Comparison of ENCODE assay signal across 9 cellular contexts in genomic region chr4:11623726-11624037, GRCh38.
DNase-seq lines count a peak whose midpoint lies in the region; ATAC-seq, FAIRE-seq and TF ChIP-seq lines count a peak whose summit lies in the region.
"Had no signal": no experiment of that assay in that cellular context is flagged by ENCODE, and none has a peak within 500 bp of the region (broad histone marks: within the 10 kb centered on the region; RNA-seq: fewer than 3 reads in every experiment).

No MANE protein-coding gene starts in this region.

- DNase-seq in activated CD8-positive, alpha-beta T cell treated with anti-CD3 and anti-CD28 coated beads for 36 hours = peak; percentile 27
- DNase-seq in activated CD8-positive, alpha-beta T cell treated with anti-CD3 and anti-CD28 coated beads, Interleukin-2, amount 10 ng/mL, durations not matched to agents 7 days and 5 days = no peak
- no peak for DNase-seq in RWPE2 (ENCODE audit: low spot score)
- DNase-seq in left cardiac atrium = peak; percentile 20
- no peak for DNase-seq in spleen
- DNase-seq in activated CD4-positive, CD25-positive, alpha-beta regulatory T cell (lab: John Stamatoyannopoulos, UW) = no peak
- no peak for DNase-seq in HTR-8/SVneo (ENCODE audit: insufficient read length, low spot score)
- DNase-seq: foreskin fibroblast had no signal

- H3K4me1 Mint-ChIP-seq in activated CD8-positive, alpha-beta T cell treated with anti-CD3 and anti-CD28 coated beads for 36 hours (ENCODE audit: low read depth) = no peaks in the 10 kb centered on the region
- no peaks in the 10 kb centered on the region for H3K4me1 Mint-ChIP-seq in activated CD8-positive, alpha-beta T cell treated with anti-CD3 and anti-CD28 coated beads, Interleukin-2, amount 10 ng/mL, durations not matched to agents 7 days and 5 days (ENCODE audit: low read depth)

- H3K4me1 ChIP-seq in RWPE2 (ENCODE audit: insufficient read depth, poor library complexity, severe bottlenecking) = peaks cover 54% of the 10 kb centered on the region
- peaks cover 0 to 8% (median 0%) of the 10 kb centered on the region in 6 donors for H3K4me1 ChIP-seq in spleen

- H3K27me3 ChIP-seq in RWPE2 (ENCODE audit: insufficient read depth, poor library complexity, severe bottlenecking) = no peaks in the 10 kb centered on the region
- no peaks in the 10 kb centered on the region for H3K27me3 ChIP-seq in spleen (replicated peaks in 1 of 7)

- no peak overlapping the region for H3K4me3 Mint-ChIP-seq in activated CD8-positive, alpha-beta T cell treated with anti-CD3 and anti-CD28 coated beads for 36 hours
- no peak overlapping the region for H3K4me3 Mint-ChIP-seq in activated CD8-positive, alpha-beta T cell treated with anti-CD3 and anti-CD28 coated beads, Interleukin-2, amount 10 ng/mL, durations not matched to agents 7 days and 5 days

- 63 to 84% (median 77%) methylated on average over 1 of the region's 1 CpG for WGBS in spleen, 5 donors

- FAIRE-seq in HTR-8/SVneo (lab: Jason Lieb, UNC) = no peak

- no peaks in the 10 kb centered on the region for H3K9me3 Mint-ChIP-seq in activated CD8-positive, alpha-beta T cell treated with anti-CD3 and anti-CD28 coated beads for 36 hours
- no peaks in the 10 kb centered on the region for H3K9me3 Mint-ChIP-seq in activated CD8-positive, alpha-beta T cell treated with anti-CD3 and anti-CD28 coated beads, Interleukin-2, amount 10 ng/mL, durations not matched to agents 7 days and 5 days (ENCODE audit: insufficient read depth)

- H3K36me3 ChIP-seq in RWPE2 (ENCODE audit: low read depth) (no peaks in the 10 kb centered on the region), spleen (no peaks in the 10 kb centered on the region)

- no peak for ATAC-seq in activated CD8-positive, alpha-beta T cell treated with anti-CD3 and anti-CD28 coated beads for 36 hours
- no peak for ATAC-seq in activated CD8-positive, alpha-beta T cell treated with anti-CD3 and anti-CD28 coated beads, Interleukin-2, amount 10 ng/mL, durations not matched to agents 7 days and 5 days
- ATAC-seq in RWPE2 (ENCODE audit: low read depth) = no peak
- peak; percentile 35 to 48 for ATAC-seq in left cardiac atrium
- no peak for ATAC-seq in GM21529 (IDR thresholded peaks at IDR 0.05; ENCODE audit: unreplicated experiment)

- H3K9me3 ChIP-seq in RWPE2 (ENCODE audit: severe bottlenecking) = no peaks in the 10 kb centered on the region
- no peaks in the 10 kb centered on the region for H3K9me3 ChIP-seq in spleen

- H3K4me3 ChIP-seq in RWPE2 (ENCODE audit: severe bottlenecking) = no peak overlapping the region
- no peak overlapping the region for H3K4me3 ChIP-seq in spleen

- no peak for TF ChIP-seq POLR2A in spleen (IDR thresholded peaks at IDR 0.05)

- H3K27me3 Mint-ChIP-seq in activated CD8-positive, alpha-beta T cell treated with anti-CD3 and anti-CD28 coated beads for 36 hours = no peaks in the 10 kb centered on the region
- H3K27me3 Mint-ChIP-seq in activated CD8-positive, alpha-beta T cell treated with anti-CD3 and anti-CD28 coated beads, Interleukin-2, amount 10 ng/mL, durations not matched to agents 7 days and 5 days (ENCODE audit: low read depth) = peaks cover 2% of the 10 kb centered on the region

- H3K27ac ChIP-seq in RWPE2 (ENCODE audit: poor library complexity, severe bottlenecking) (peak overlapping the region; percentile 93), spleen (no peak overlapping the region)

- CTCF ChIA-PET in activated CD8-positive, alpha-beta T cell treated with anti-CD3 and anti-CD28 coated beads for 36 hours (lab: Charles Lee) = no interaction called here
- CTCF ChIA-PET in activated CD8-positive, alpha-beta T cell treated with anti-CD3 and anti-CD28 coated beads, Interleukin-2, amount 10 ng/mL, durations not matched to agents 7 days and 5 days (lab: Charles Lee) = no interaction called here

- intact Hi-C loops in activated CD8-positive, alpha-beta T cell treated with anti-CD3 and anti-CD28 coated beads for 36 hours (cut with micrococcal nuclease) = no loop called here
- intact Hi-C loops in left cardiac atrium (cut with DNase I) = loop anchor here in 1 of 2 donors (5.0 kb wide), 1 partner anchor 196 kb away; the partner anchor contains the start of gene HS3ST1
- intact Hi-C loops in spleen (cut with DNase I; ENCODE audit: low total_unique reads) = no loop called here

- no peak overlapping the region for H3K27ac Mint-ChIP-seq in activated CD8-positive, alpha-beta T cell treated with anti-CD3 and anti-CD28 coated beads for 36 hours
- H3K27ac Mint-ChIP-seq in activated CD8-positive, alpha-beta T cell treated with anti-CD3 and anti-CD28 coated beads, Interleukin-2, amount 10 ng/mL, durations not matched to agents 7 days and 5 days = no peak overlapping the region

- no peak for TF ChIP-seq CTCF in activated CD8-positive, alpha-beta T cell treated with anti-CD3 and anti-CD28 coated beads for 36 hours (IDR thresholded peaks at IDR 0.05)
- TF ChIP-seq CTCF in RWPE2 (IDR thresholded peaks at IDR 0.05; ENCODE audit: poor library complexity, severe bottlenecking) (peak; percentile 52), spleen (IDR thresholded peaks at IDR 0.05 in 8 of 11, conservative IDR thresholded peaks at IDR 0.05 in 3 of 11) (peak in 10 of 11 experiments; percentile 14 to 53 (median 36))

- POLR2A ChIA-PET in activated CD8-positive, alpha-beta T cell treated with anti-CD3 and anti-CD28 coated beads for 36 hours (lab: Charles Lee) = no interaction called here
- POLR2A ChIA-PET in activated CD8-positive, alpha-beta T cell treated with anti-CD3 and anti-CD28 coated beads, Interleukin-2, amount 10 ng/mL, durations not matched to agents 7 days and 5 days (lab: Charles Lee) = no interaction called here

- H3K36me3 Mint-ChIP-seq in activated CD8-positive, alpha-beta T cell treated with anti-CD3 and anti-CD28 coated beads for 36 hours (ENCODE audit: low read depth) = no peaks in the 10 kb centered on the region
- no peaks in the 10 kb centered on the region for H3K36me3 Mint-ChIP-seq in activated CD8-positive, alpha-beta T cell treated with anti-CD3 and anti-CD28 coated beads, Interleukin-2, amount 10 ng/mL, durations not matched to agents 7 days and 5 days (ENCODE audit: low read depth)

Comparison
In these comparisons a context has a peak if more than half of its experiments do, and no peak if none do; other contexts are left out.
1. DNase-seq: peak in activated CD8-positive, alpha-beta T cell treated with anti-CD3 and anti-CD28 coated beads for 36 hours (single experiment) and left cardiac atrium (single experiment); none in activated CD8-positive, alpha-beta T cell treated with anti-CD3 and anti-CD28 coated beads, Interleukin-2, amount 10 ng/mL, durations not matched to agents 7 days and 5 days (single experiment), RWPE2 (single experiment), spleen (single experiment), activated CD4-positive, CD25-positive, alpha-beta regulatory T cell (0 of 4) and HTR-8/SVneo (single experiment).
2. ATAC-seq: peak in left cardiac atrium (2 of 2); none in activated CD8-positive, alpha-beta T cell treated with anti-CD3 and anti-CD28 coated beads for 36 hours (single experiment), activated CD8-positive, alpha-beta T cell treated with anti-CD3 and anti-CD28 coated beads, Interleukin-2, amount 10 ng/mL, durations not matched to agents 7 days and 5 days (single experiment), RWPE2 (single experiment) and GM21529 (single experiment).